ENCODE assay signal across 8 cellular contexts in genomic region chr2:178480227-178481181, GRCh38. TPM values are rescaled to one million over a fixed set of nuclear protein-coding genes. Genes with fewer than 3 reads are reported as not detected.
A peak's percentile ranks its signal among the peaks of the same experiment; 100 is the strongest.
DNase-seq lines count a peak whose midpoint lies in the region; ATAC-seq lines count a peak whose summit lies in the region.

Gene PLEKHA3, plus strand, starts transcription at chr2:178480457. Its CDS starts 413 bp downstream, at chr2:178480870.

- DNase-seq in CMK (ENCODE audit: low read depth) (peak; percentile 71), HPDE6-E6E7 (ENCODE audit: extremely low spot score) (peak; percentile 89), NOMO-1 (lab: John Stamatoyannopoulos, UW; ENCODE audit: unreplicated experiment in 2 of 2) (peak; percentile 85 to 89), memory B cell (ENCODE audit: low spot score in 2 of 2) (peak; percentile 70 to 76)
- peak; percentile 62 for DNase-seq in effector CD8-positive, alpha-beta T cell (lab: John Stamatoyannopoulos, UW)
- peak; percentile 49 for DNase-seq in stimulated activated CD8-positive, alpha-beta memory T cell treated with anti-CD3 and anti-CD28 coated beads, Interleukin-12 subunit alpha, Interleukin-12 subunit beta, amount 100 ng/mL, for 24 hours (ENCODE audit: extremely low read depth)

- ATAC-seq in GM19467 (IDR thresholded peaks at IDR 0.05; ENCODE audit: unreplicated experiment) = peak; percentile 71
- peak; percentile 55 for ATAC-seq in memory B cell (ENCODE audit: low read depth)

- no peaks in the 10 kb centered on the region for H3K27me3 Mint-ChIP-seq in memory B cell

- CTCF ChIA-PET in activated CD8-positive, alpha-beta memory T cell treated with anti-CD3 and anti-CD28 coated beads for 36 hours (lab: Charles Lee) = no interaction called here

- peak within 1 kb of the TSS; percentile 97 for H3K4me3 Mint-ChIP-seq in memory B cell

- H3K9me3 Mint-ChIP-seq in memory B cell = no peaks in the 10 kb centered on the region

- peaks cover 26% of the 10 kb centered on the region for H3K4me1 Mint-ChIP-seq in memory B cell

- peak within 1 kb of the TSS; percentile 97 for H3K27ac Mint-ChIP-seq in memory B cell

- POLR2A ChIA-PET in activated CD8-positive, alpha-beta memory T cell treated with anti-CD3 and anti-CD28 coated beads for 36 hours (lab: Charles Lee) = interaction anchor here (1.0 to 1.4 kb wide), 2 partner anchors 29 to 42 kb away, joined by 3 to 4 read pairs; partner anchors contain the start of genes PJVK and PRKRA

- peaks cover 1% of the 10 kb centered on the region for H3K36me3 Mint-ChIP-seq in memory B cell

RNA-seq across cellular contexts. Expression of gene PLEKHA3, which starts in this region (rescaled TPM):
- 10 to 100 TPM; 27.0 to 31.7 TPM for total RNA-seq in activated CD8-positive, alpha-beta memory T cell treated with anti-CD3 and anti-CD28 coated beads for 36 hours

Comparison
In these comparisons a context has a peak if more than half of its experiments do, and no peak if none do; other contexts are left out.
1. Peak in every context shown above with its lines: DNase-seq and ATAC-seq.